3 cellular contexts compared by ENCODE assay signal in genomic region chr16:85165781-85166180, GRCh38.
TF ChIP-seq lines count a peak whose summit lies in the region.

No MANE protein-coding gene starts in this region.

TF ChIP-seq in A549, 52 proteins besides CTCF, POLR2A, EP300 and RAD21:
- TF ChIP-seq PHF8 (IDR thresholded peaks at IDR 0.05; ENCODE audit: borderline replicate concordance, low read depth) (no peak), KDM1A (IDR thresholded peaks at IDR 0.05; ENCODE audit: low read depth) (no peak), FOSL2 (IDR thresholded peaks at IDR 0.05) (no peak), FOSL2 (CRISPR knock-in tag; IDR thresholded peaks at IDR 0.05) (no peak), POLR2AphosphoS2 (conservative IDR thresholded peaks at IDR 0.05; ENCODE audit: low read length) (no peak), MAFK (IDR thresholded peaks at IDR 0.05; ENCODE audit: partially characterized antibody) (peak; percentile 36), HMGXB4 (CRISPR knock-in tag; IDR thresholded peaks at IDR 0.05; ENCODE audit: borderline replicate concordance) (no peak)

TF ChIP-seq in H1, 55 proteins besides CTCF, POLR2A, EP300 and RAD21:
- TF ChIP-seq SRF (IDR thresholded peaks at IDR 0.05; ENCODE audit: low read depth, low read length) (no peak), HDAC6 (IDR thresholded peaks at IDR 0.05; ENCODE audit: low read depth, low read length) (no peak), SP4 (IDR thresholded peaks at IDR 0.05; ENCODE audit: low read length) (no peak), CBX8 (IDR thresholded peaks at IDR 0.05; ENCODE audit: borderline replicate concordance, low read depth, low read length) (no peak), TBP (IDR thresholded peaks at IDR 0.05; ENCODE audit: low read depth, low read length) (no peak), KDM4A (IDR thresholded peaks at IDR 0.05; ENCODE audit: low read depth, low read length, severe bottlenecking) (no peak), CHD1 (IDR thresholded peaks at IDR 0.05; ENCODE audit: low read depth, low read length) (no peak), POU5F1 (IDR thresholded peaks at IDR 0.05; ENCODE audit: low read depth, low read length) (no peak)
TF ChIP-seq in H1: peak in this region for 0.

TF ChIP-seq in HepG2, 621 proteins besides CTCF, POLR2A, EP300 and RAD21:
- TF ChIP-seq ZNF251 (CRISPR knock-in tag; IDR thresholded peaks at IDR 0.05) (no peak), ZKSCAN1 (IDR thresholded peaks at IDR 0.05; ENCODE audit: low read length) (no peak), ZNF337 (CRISPR knock-in tag; IDR thresholded peaks at IDR 0.05; ENCODE audit: borderline replicate concordance, low read depth) (no peak), SOX13 (IDR thresholded peaks at IDR 0.05) (no peak), SOX13 (CRISPR knock-in tag; conservative IDR thresholded peaks at IDR 0.05 in 1 of 2, IDR thresholded peaks at IDR 0.05 in 1 of 2) (no peak), ZFP91 (CRISPR knock-in tag; IDR thresholded peaks at IDR 0.05; ENCODE audit: borderline replicate concordance) (no peak), USF2 (IDR thresholded peaks at IDR 0.05; ENCODE audit: low read depth, low read length) (no peak), USF2 (CRISPR knock-in tag; IDR thresholded peaks at IDR 0.05; ENCODE audit: borderline replicate concordance) (no peak), ZNF432 (CRISPR knock-in tag; IDR thresholded peaks at IDR 0.05; ENCODE audit: borderline replicate concordance) (0 out of 2 replicates have a peak, but pooled peaks have one; percentile 23), HOXA9 (CRISPR knock-in tag; IDR thresholded peaks at IDR 0.05; ENCODE audit: borderline replicate concordance) (no peak), REXO4 (CRISPR knock-in tag; IDR thresholded peaks at IDR 0.05; ENCODE audit: borderline replicate concordance) (no peak), MAFF (IDR thresholded peaks at IDR 0.05; ENCODE audit: low read depth, low read length) (0 out of 2 replicates have a peak, but pooled peaks have one; percentile 24), NR2F2 (IDR thresholded peaks at IDR 0.05; ENCODE audit: borderline replicate concordance, low read depth) (no peak), REST (IDR thresholded peaks at IDR 0.05; ENCODE audit: borderline replicate concordance in 1 of 2, low read depth in 1 of 2, low read length in 2 of 2) (no peak), SRSF4 (IDR thresholded peaks at IDR 0.05; ENCODE audit: low read depth, low read length, poor library complexity, severe bottlenecking) (no peak), TIGD3 (CRISPR knock-in tag; IDR thresholded peaks at IDR 0.05; ENCODE audit: borderline replicate concordance) (no peak), SMYD3 (CRISPR knock-in tag; IDR thresholded peaks at IDR 0.05) (no peak), MAFK (conservative IDR thresholded peaks at IDR 0.05 in 1 of 2, IDR thresholded peaks at IDR 0.05 in 1 of 2; ENCODE audit: low read length in 2 of 2) (peak in 1 of 2 experiments; percentile 39; a peak in 1 of 4 replicates), TEAD2 (CRISPR knock-in tag; IDR thresholded peaks at IDR 0.05) (no peak), ZNF781 (CRISPR knock-in tag; IDR thresholded peaks at IDR 0.05; ENCODE audit: borderline replicate concordance, not compliant biosample characterization) (no peak), MIER2 (CRISPR knock-in tag; IDR thresholded peaks at IDR 0.05) (no peak)
TF ChIP-seq in HepG2: peak in this region for 3.
